Comparison of ENCODE assay signal across 23 cellular contexts in the genomic region with DNA sequence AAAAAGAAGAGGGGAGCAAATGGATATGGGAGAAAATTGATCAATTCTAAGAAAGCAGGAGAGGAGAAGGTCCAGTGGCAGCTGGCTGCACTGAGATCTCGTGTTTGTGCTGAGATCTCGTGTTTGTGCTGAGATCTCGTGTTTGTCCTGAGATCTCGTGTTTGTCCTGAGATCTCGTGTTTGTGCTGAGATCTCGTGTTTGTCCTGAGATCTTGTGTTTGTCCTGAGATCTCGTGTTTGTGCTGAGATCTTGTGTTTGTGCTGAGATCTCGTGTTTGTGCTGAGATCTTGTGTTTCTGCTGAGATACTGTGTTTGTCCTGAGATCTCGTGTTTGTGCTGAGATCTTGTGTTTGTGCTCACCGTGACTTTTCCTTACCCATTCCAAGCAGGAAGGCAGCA.
A peak's percentile ranks its signal among the peaks of the same experiment; 100 is the strongest.
DNase-seq lines count a peak whose midpoint lies in the region; ATAC-seq, FAIRE-seq and TF ChIP-seq lines count a peak whose summit lies in the region.
"Had no signal": no experiment of that assay in that cellular context is flagged by ENCODE, and none has a peak within 500 bp of the region (broad histone marks: within the 10 kb centered on the region; RNA-seq: fewer than 3 reads in every experiment).

No MANE protein-coding gene starts in this region.

- no peaks in the 10 kb centered on the region for H3K9me3 Mint-ChIP-seq in activated CD4-positive, alpha-beta T cell treated with anti-CD3 and anti-CD28 coated beads, Interleukin-2, amount 10 ng/mL, durations not matched to agents 24 days and 14 days
- H3K9me3 Mint-ChIP-seq: CD4-positive, alpha-beta T cell had no signal

- H4K20me1 ChIP-seq in H1 (replicated peaks in 1 of 2; ENCODE audit: control insufficient read depth in 1 of 2, insufficient read depth in 2 of 2, low read length in 2 of 2) = no peaks in the 10 kb centered on the region
- H4K20me1 ChIP-seq: BLaER1 had no signal

- no peak overlapping the region for H3K27ac ChIP-seq in H1 (ENCODE audit: low read depth, low read length)
- H3K27ac ChIP-seq: BLaER1, PC-9, RWPE1, SK-N-MC had no signal

- no peaks in the 10 kb centered on the region for H3K9me3 ChIP-seq in H1 (ENCODE audit: insufficient read depth in 2 of 2, low read depth in 1 of 2, low read length in 1 of 2)

- H2BK12ac ChIP-seq in H1 (ENCODE audit: low read depth, low read length) = peak overlapping the region; percentile 92; the same call in 1 of the 2 replicates

- POLR2A ChIA-PET in H1 (lab: Charles Lee; ENCODE audit: partially characterized antibody) = no interaction called here

- no peak overlapping the region for H4K91ac ChIP-seq in H1 (replicated peaks; ENCODE audit: insufficient read length, low read length)

- no peaks in the 10 kb centered on the region for H3K36me3 Mint-ChIP-seq in activated CD4-positive, alpha-beta T cell treated with anti-CD3 and anti-CD28 coated beads, Interleukin-2, amount 10 ng/mL, durations not matched to agents 24 days and 14 days (ENCODE audit: low read depth)

- no peak overlapping the region for H3K14ac ChIP-seq in H1 (ENCODE audit: insufficient read length)

- peak overlapping the region; percentile 82; the same call in 1 of the 2 replicates for H2AK5ac ChIP-seq in H1 (ENCODE audit: low read depth, low read length)

- H2AFZ ChIP-seq in H1 (ENCODE audit: low read length) = peak overlapping the region; percentile 90
- H2AFZ ChIP-seq: PC-9 had no signal

- no peak overlapping the region for H3K27ac Mint-ChIP-seq in activated CD4-positive, alpha-beta T cell treated with anti-CD3 and anti-CD28 coated beads, Interleukin-2, amount 10 ng/mL, durations not matched to agents 24 days and 14 days
- H3K27ac Mint-ChIP-seq: CD4-positive, alpha-beta T cell had no signal

- H2BK5ac ChIP-seq in H1 (ENCODE audit: low read depth, low read length) = no peak overlapping the region

- H3K79me2 ChIP-seq in H1 (ENCODE audit: control insufficient read depth in 1 of 2, insufficient read depth in 2 of 2, low read length in 2 of 2) = no peaks in the 10 kb centered on the region

- peaks cover 3% of the 10 kb centered on the region for H3K4me1 Mint-ChIP-seq in activated CD4-positive, alpha-beta T cell treated with anti-CD3 and anti-CD28 coated beads, Interleukin-2, amount 10 ng/mL, durations not matched to agents 24 days and 14 days

- no peak overlapping the region for H3K23ac ChIP-seq in H1 (ENCODE audit: insufficient read length)

- H3K56ac ChIP-seq in H1 (replicated peaks; ENCODE audit: insufficient read length, low read depth, low read length) = no peak overlapping the region

- H3K4me3 Mint-ChIP-seq in activated CD4-positive, alpha-beta T cell treated with anti-CD3 and anti-CD28 coated beads, Interleukin-2, amount 10 ng/mL, durations not matched to agents 24 days and 14 days = no peak overlapping the region
- H3K4me3 Mint-ChIP-seq: CD4-positive, alpha-beta T cell had no signal

- peak; percentile 12 for FAIRE-seq in GM18507 (lab: Jason Lieb, UNC)
- FAIRE-seq in H1 (lab: Jason Lieb, UNC) = no peak

- no peak overlapping the region for H2BK15ac ChIP-seq in H1 (ENCODE audit: low read length)

- H3K79me1 ChIP-seq in H1 (ENCODE audit: low read depth, low read length) = no peaks in the 10 kb centered on the region

- H4K8ac ChIP-seq in H1 (ENCODE audit: extremely low read depth, insufficient read depth, low read length) = peak overlapping the region; percentile 12; the same call in 1 of the 2 replicates

- H3K4ac ChIP-seq in H1 (replicated peaks; ENCODE audit: insufficient read length, low read depth, low read length) = no peak overlapping the region

- no peak for TF ChIP-seq POLR2A in H1 (IDR thresholded peaks at IDR 0.05; ENCODE audit: control extremely low read depth in 1 of 2, low read depth in 2 of 2, low read length in 2 of 2)

- H3K27me3 Mint-ChIP-seq in activated CD4-positive, alpha-beta T cell treated with anti-CD3 and anti-CD28 coated beads, Interleukin-2, amount 10 ng/mL, durations not matched to agents 24 days and 14 days = peaks cover 25% of the 10 kb centered on the region
- H3K27me3 Mint-ChIP-seq: CD4-positive, alpha-beta T cell had no signal

- no peak overlapping the region for H3K9ac ChIP-seq in H1 (replicated peaks in 1 of 4; ENCODE audit: extremely low read depth in 1 of 4, low read depth in 3 of 4, low read length in 3 of 4)
- H3K9ac ChIP-seq: BLaER1 had no signal

- no peak for TF ChIP-seq CTCF in H1 (IDR thresholded peaks at IDR 0.05; ENCODE audit: control extremely low read depth in 1 of 3, insufficient read depth in 1 of 3, low read depth in 1 of 3, low read length in 3 of 3)

- intact Hi-C loops in activated CD4-positive, alpha-beta T cell treated with anti-CD3 and anti-CD28 coated beads, Interleukin-2, amount 10 ng/mL, durations not matched to agents 24 days and 14 days (cut with micrococcal nuclease) = no loop called here

- no peak for TF ChIP-seq EP300 in H1 (IDR thresholded peaks at IDR 0.05; ENCODE audit: borderline replicate concordance in 1 of 2, low read depth in 2 of 2, low read length in 2 of 2)

- no peaks in the 10 kb centered on the region for H3K27me3 ChIP-seq in H1 (replicated peaks in 1 of 4; ENCODE audit: control insufficient read depth in 3 of 4, extremely low read depth in 1 of 4, insufficient read depth in 3 of 4, low read length in 3 of 4)
- H3K27me3 ChIP-seq: BLaER1 had no signal

- TF ChIP-seq RAD21 in H1 (IDR thresholded peaks at IDR 0.05 in 1 of 2, conservative IDR thresholded peaks at IDR 0.05 in 1 of 2; ENCODE audit: low read depth in 2 of 2, low read length in 2 of 2) = no peak

- DNase-seq in GM18507 (ENCODE audit: extremely low spot score, insufficient read length, low read depth) = no peak
- peak; percentile 41 for DNase-seq in OCI-M1 (lab: John Stamatoyannopoulos, UW)
- DNase-seq in H1 (ENCODE audit: low read depth in 1 of 2, low spot score in 2 of 2) = no peak
- DNase-seq in stimulated activated CD4-positive, alpha-beta T cell treated with anti-CD3 and anti-CD28 coated beads, Interleukin-2, amount 100 ng/mL, for 48 hours = no peak
- DNase-seq in activated CD4-positive, alpha-beta T cell treated with anti-CD3 and anti-CD28 coated beads, Interleukin-2, amount 10 ng/mL, durations not matched to agents 24 days and 14 days = no peak
- DNase-seq in 8988T = no peak
- DNase-seq: CD4-positive, alpha-beta T cell; COR-L47; H7; KG1; MV-4-11; NCI-H1105 treated with DMSO at 0.1 percent for 48 hours; NCI-H2081; NCI-H2171; NCI-H345; NCI-H524; NCI-H774; PC-9; SHP77 treated with DMSO at 0.1 percent for 48 hours had no signal

- no peak overlapping the region for H3K4me2 ChIP-seq in H1 (ENCODE audit: insufficient read depth in 1 of 2, low read depth in 2 of 2, low read length in 2 of 2)
- H3K4me2 ChIP-seq: BLaER1, PC-9 had no signal

- no peak overlapping the region for H3K18ac ChIP-seq in H1 (ENCODE audit: extremely low read depth, low read length)

- ATAC-seq in GM21381 (IDR thresholded peaks at IDR 0.05; ENCODE audit: unreplicated experiment) = no peak

- no peak overlapping the region for H4K5ac ChIP-seq in H1 (ENCODE audit: insufficient read length, low read depth, low read length)

- no peaks in the 10 kb centered on the region for H3K36me3 ChIP-seq in H1 (ENCODE audit: control insufficient read depth in 2 of 4, insufficient read depth in 4 of 4, low read length in 3 of 4)
- H3K36me3 ChIP-seq: BLaER1 had no signal

- no peak overlapping the region for H2BK20ac ChIP-seq in H1 (ENCODE audit: low read length)

- no peak overlapping the region for H3K4me3 ChIP-seq in H1 (ENCODE audit: extremely low read depth in 1 of 4, insufficient read depth in 2 of 4, low read depth in 3 of 4, low read length in 4 of 4)
- H3K4me3 ChIP-seq: BLaER1, PC-9, SK-N-MC had no signal

- peaks cover 0 to 2% (median 0%) of the 10 kb centered on the region in 4 experiments; a peak in 1 of 7 replicates for H3K4me1 ChIP-seq in H1 (replicated peaks in 1 of 4; ENCODE audit: control insufficient read depth in 3 of 4, insufficient read depth in 4 of 4, low read length in 3 of 4)

- no peak overlapping the region for H2BK120ac ChIP-seq in H1 (replicated peaks; ENCODE audit: low read depth, low read length)

- CTCF ChIA-PET in H1 (lab: Charles Lee; ENCODE audit: partially characterized antibody) = no interaction called here

- H3K23me2 ChIP-seq in H1 (ENCODE audit: low read depth, low read length) = no peaks in the 10 kb centered on the region

- 84% methylated on average over 9 of the region's 10 CpGs; no CpG with 5 or more reads in 1 of the 2 experiments for WGBS in H1 (ENCODE audit: extremely low coverage in 1 of 2, insufficient coverage in 1 of 2, insufficient read length in 1 of 2, insufficient replicate concordance in 2 of 2, low coverage in 1 of 2, low lambda C conversion rate in 2 of 2, missing lambda C conversion rate in 1 of 2), 2 experiments

TF ChIP-seq in H1, 55 proteins besides CTCF, POLR2A, EP300 and RAD21 (continues in another document):
- TF ChIP-seq, protein P1, sequence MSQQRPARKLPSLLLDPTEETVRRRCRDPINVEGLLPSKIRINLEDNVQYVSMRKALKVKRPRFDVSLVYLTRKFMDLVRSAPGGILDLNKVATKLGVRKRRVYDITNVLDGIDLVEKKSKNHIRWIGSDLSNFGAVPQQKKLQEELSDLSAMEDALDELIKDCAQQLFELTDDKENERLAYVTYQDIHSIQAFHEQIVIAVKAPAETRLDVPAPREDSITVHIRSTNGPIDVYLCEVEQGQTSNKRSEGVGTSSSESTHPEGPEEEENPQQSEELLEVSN (IDR thresholded peaks at IDR 0.05) = no peak
